12 cellular contexts compared by ENCODE assay signal in the genomic region with DNA sequence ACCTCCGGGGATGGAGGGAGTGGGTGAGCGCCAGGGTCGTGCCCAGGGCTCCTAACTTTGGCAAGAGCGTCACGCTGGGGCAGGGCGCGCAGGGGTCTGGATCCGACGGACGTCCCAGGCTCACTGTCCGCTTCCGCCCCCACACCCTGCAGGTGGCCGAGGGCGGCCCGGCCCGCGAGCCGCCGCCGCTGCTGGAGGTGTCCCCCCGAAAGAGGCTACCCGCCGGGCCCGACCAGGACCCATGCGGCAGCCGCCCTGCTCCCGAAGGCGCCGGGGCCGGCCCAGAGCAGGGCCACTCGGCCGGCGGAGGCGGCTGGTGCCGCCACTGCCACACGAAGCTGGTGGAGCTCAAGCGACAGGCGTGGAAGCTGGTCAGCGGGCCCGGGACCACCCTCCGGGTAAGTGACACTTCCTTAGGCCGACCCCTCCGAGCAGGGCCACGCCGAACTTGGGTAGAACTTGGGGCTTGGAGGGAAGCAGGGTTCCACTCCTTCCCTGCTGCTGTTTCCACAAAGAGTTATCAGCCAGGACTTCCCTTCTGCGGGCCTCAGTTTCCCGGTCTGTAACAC. TPM values are rescaled to one million over a fixed set of nuclear protein-coding genes. Genes with fewer than 3 reads are reported as not detected.
DNase-seq lines count a peak whose midpoint lies in the region; ATAC-seq and TF ChIP-seq lines count a peak whose summit lies in the region.
"Had no signal": no experiment of that assay in that cellular context is flagged by ENCODE, and none has a peak within 500 bp of the region (broad histone marks: within the 10 kb centered on the region; RNA-seq: fewer than 3 reads in every experiment).

No MANE protein-coding gene starts in this region.

- no peak for TF ChIP-seq CTCF in CD14-positive monocyte (IDR thresholded peaks at IDR 0.05)

- H3K4me3 ChIP-seq in H7 (ENCODE audit: insufficient read depth, low read depth, low read length) (peak overlapping the region; percentile 70), iPS-15b (ENCODE audit: low read depth, low read length) (peak overlapping the region; percentile 84), rectal smooth muscle tissue (ENCODE audit: low read length) (peak overlapping the region; percentile 55)

- no peaks in the 10 kb centered on the region for H3K36me3 Mint-ChIP-seq in activated naive CD8-positive, alpha-beta T cell treated with anti-CD3 and anti-CD28 coated beads, Interleukin-2, amount 10 ng/mL, durations not matched to agents 7 days and 5 days
- no peaks in the 10 kb centered on the region for H3K36me3 Mint-ChIP-seq in CD14-positive monocyte

- H3K4me1 Mint-ChIP-seq in activated naive CD8-positive, alpha-beta T cell treated with anti-CD3 and anti-CD28 coated beads, Interleukin-2, amount 10 ng/mL, durations not matched to agents 7 days and 5 days: no peaks in the 10 kb centered on the region
- peaks cover 11% of the 10 kb centered on the region for H3K4me1 Mint-ChIP-seq in CD14-positive monocyte

- peaks cover 29% of the 10 kb centered on the region for H3K27me3 Mint-ChIP-seq in activated naive CD8-positive, alpha-beta T cell treated with anti-CD3 and anti-CD28 coated beads, Interleukin-2, amount 10 ng/mL, durations not matched to agents 7 days and 5 days
- peaks cover 51 to 70% (median 61%) of the 10 kb centered on the region in 3 donors for H3K27me3 Mint-ChIP-seq in CD14-positive monocyte (ENCODE audit: low read depth in 3 of 3)

- H3K36me3 ChIP-seq in H7 (replicated peaks; ENCODE audit: control insufficient read depth, insufficient read depth, low read length) (no peaks in the 10 kb centered on the region; the same call in none of the 2 replicates), iPS-15b (ENCODE audit: control insufficient read depth, insufficient read depth, low read length) (peaks cover 17% of the 10 kb centered on the region), rectal smooth muscle tissue (ENCODE audit: control insufficient read depth, insufficient read depth, low read length) (no peaks in the 10 kb centered on the region)

- no peak overlapping the region for H3K4me3 Mint-ChIP-seq in activated naive CD8-positive, alpha-beta T cell treated with anti-CD3 and anti-CD28 coated beads, Interleukin-2, amount 10 ng/mL, durations not matched to agents 7 days and 5 days
- H3K4me3 Mint-ChIP-seq in CD14-positive monocyte: peak overlapping the region in 1 of 2 donors; percentile 64

- no peaks in the 10 kb centered on the region for H3K9me3 Mint-ChIP-seq in activated naive CD8-positive, alpha-beta T cell treated with anti-CD3 and anti-CD28 coated beads, Interleukin-2, amount 10 ng/mL, durations not matched to agents 7 days and 5 days
- H3K9me3 Mint-ChIP-seq in CD14-positive monocyte: peaks cover 0 to 16% (median 2%) of the 10 kb centered on the region in 7 donors

- DNase-seq in H7 (peak; percentile 78), CD14-positive monocyte (ENCODE audit: low spot score) (no peak), AG08396 (ENCODE audit: low spot score) (no peak)
- peak; percentile 47 for DNase-seq in activated naive CD8-positive, alpha-beta T cell treated with anti-CD3 and anti-CD28 coated beads, Interleukin-2, amount 10 ng/mL, durations not matched to agents 7 days and 5 days
- DNase-seq: activated naive CD4-positive, alpha-beta T cell treated with anti-CD3 and anti-CD28 coated beads, Interleukin-2, amount 50 U/mL, for 16 hours; stimulated activated CD4-positive, alpha-beta T cell treated with anti-CD3 and anti-CD28 coated beads, Interleukin-1b, Interleukin-23, amount 100 ng/mL, for 48 hours had no signal

- H3K9ac ChIP-seq in iPS-15b (ENCODE audit: low read depth, low read length) (peak overlapping the region; percentile 24), rectal smooth muscle tissue (ENCODE audit: low read length) (no peak overlapping the region)

- POLR2A ChIA-PET in activated naive CD8-positive, alpha-beta T cell treated with anti-CD3 and anti-CD28 coated beads, Interleukin-2, amount 10 ng/mL, durations not matched to agents 7 days and 5 days (lab: Charles Lee): no interaction called here

- H3K9me3 ChIP-seq in iPS-15b (ENCODE audit: control insufficient read depth, insufficient read depth, low read length): no peaks in the 10 kb centered on the region

- H3K27ac ChIP-seq in rectal smooth muscle tissue (ENCODE audit: low read depth, low read length): no peak overlapping the region

- ATAC-seq in activated naive CD8-positive, alpha-beta T cell treated with anti-CD3 and anti-CD28 coated beads, Interleukin-2, amount 10 ng/mL, durations not matched to agents 7 days and 5 days (ENCODE audit: low read depth): no peak
- ATAC-seq in GM21529 (IDR thresholded peaks at IDR 0.05; ENCODE audit: unreplicated experiment): no peak
- no peak for ATAC-seq in GM19467 (IDR thresholded peaks at IDR 0.05; ENCODE audit: unreplicated experiment)

- no peak overlapping the region for H3K27ac Mint-ChIP-seq in activated naive CD8-positive, alpha-beta T cell treated with anti-CD3 and anti-CD28 coated beads, Interleukin-2, amount 10 ng/mL, durations not matched to agents 7 days and 5 days
- H3K27ac Mint-ChIP-seq in CD14-positive monocyte: no peak overlapping the region

- H3K4me1 ChIP-seq in iPS-15b (ENCODE audit: control insufficient read depth, insufficient read depth, low read length): no peaks in the 10 kb centered on the region
- H3K4me1 ChIP-seq in rectal smooth muscle tissue (ENCODE audit: control insufficient read depth, insufficient read depth, low read length): peaks cover 4% of the 10 kb centered on the region

- H3K27me3 ChIP-seq in H7 (ENCODE audit: control insufficient read depth, insufficient read depth, low read length): peaks cover 31% of the 10 kb centered on the region
- peaks cover 18% of the 10 kb centered on the region for H3K27me3 ChIP-seq in iPS-15b (ENCODE audit: control insufficient read depth, insufficient read depth, low read length)
- H3K27me3 ChIP-seq in rectal smooth muscle tissue (ENCODE audit: control insufficient read depth, insufficient read depth, low read length): peaks cover 21% of the 10 kb centered on the region

- intact Hi-C loops in CD14-positive monocyte (cut with micrococcal nuclease): loop anchor here in 1 of 2 donors (10.0 kb wide), 2 partner anchors 506 to 866 kb away; no protein-coding TSS in a partner anchor

RNA-seq across cellular contexts. Expression of a gene that starts 0.6 kb away (rescaled TPM):
- 59.2 and 61.0 TPM in 2 replicates for total RNA-seq in H7 (2014; rRNA removed; shearing (Covaris generic))
- under 1 TPM; 0.17 to 0.26 TPM for total RNA-seq in activated naive CD8-positive, alpha-beta T cell treated with anti-CD3 and anti-CD28 coated beads, Interleukin-2, amount 10 ng/mL, durations not matched to agents 7 days and 5 days
- not detected for polyA plus RNA-seq in CD14-positive monocyte

RNA-seq across cellular contexts. Expression of a gene that starts 53.5 kb away (rescaled TPM):
- total RNA-seq in H7 (2014; rRNA removed; shearing (Covaris generic)): 0.17 and 2.9 TPM in 2 replicates
- total RNA-seq in activated naive CD8-positive, alpha-beta T cell treated with anti-CD3 and anti-CD28 coated beads, Interleukin-2, amount 10 ng/mL, durations not matched to agents 7 days and 5 days: not detected
- polyA plus RNA-seq in CD14-positive monocyte: not detected
- total RNA-seq: Daoy, glomerular endothelial cell had no signal

Comparison
In these comparisons a context has a peak if more than half of its experiments do, and no peak if none do; other contexts are left out.
1. DNase-seq: peak in H7 (single experiment) and activated naive CD8-positive, alpha-beta T cell treated with anti-CD3 and anti-CD28 coated beads, Interleukin-2, amount 10 ng/mL, durations not matched to agents 7 days and 5 days (single experiment); none in CD14-positive monocyte (single experiment) and AG08396 (single experiment).
2. RNA of a gene that starts 0.6 kb away (total RNA-seq): 59.2 to 61.0 TPM in H7; 0.17 to 0.26 TPM in activated naive CD8-positive, alpha-beta T cell treated with anti-CD3 and anti-CD28 coated beads, Interleukin-2, amount 10 ng/mL, durations not matched to agents 7 days and 5 days; every median in the first group is over 10 times any median in the second.
3. Peak in every context shown above with its lines, with median percentiles within 50 percentile points of each other: H3K4me3 ChIP-seq.